Comparison of ENCODE assay signal across 24 cellular contexts in the genomic region with DNA sequence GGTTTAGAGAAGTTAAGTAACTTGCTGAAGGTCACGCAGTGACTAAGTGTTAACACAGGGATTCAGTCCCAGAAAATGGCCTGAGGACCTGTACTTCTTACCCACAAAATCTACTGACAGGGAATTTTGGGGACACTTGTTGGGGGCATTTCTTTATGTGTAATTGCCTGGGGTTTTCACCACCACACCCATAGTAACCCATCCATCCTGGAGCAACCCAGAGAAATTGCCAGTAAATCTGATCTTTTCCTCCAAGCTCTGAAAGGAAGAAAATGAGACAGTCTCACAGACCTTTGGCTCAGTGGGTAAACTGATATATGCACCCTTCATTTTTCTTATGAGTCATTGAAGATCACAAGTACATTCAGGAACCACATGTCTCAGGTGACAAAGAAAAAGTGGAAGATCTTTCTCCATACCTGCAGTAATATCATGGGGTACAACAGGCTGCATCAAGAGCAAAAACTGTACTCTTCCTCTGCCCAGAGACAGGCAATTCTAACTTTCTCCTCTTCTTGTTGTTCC.
DNase-seq lines count a peak whose midpoint lies in the region; ATAC-seq and TF ChIP-seq lines count a peak whose summit lies in the region.
"Had no signal": no experiment of that assay in that cellular context is flagged by ENCODE, and none has a peak within 500 bp of the region (broad histone marks: within the 10 kb centered on the region; RNA-seq: fewer than 3 reads in every experiment).

No MANE protein-coding gene starts in this region.

- no peak for DNase-seq in activated naive CD8-positive, alpha-beta T cell treated with anti-CD3 and anti-CD28 coated beads, Interleukin-2, amount 50 U/mL, for 24 hours
- no peak for DNase-seq in activated naive CD8-positive, alpha-beta T cell treated with anti-CD3 and anti-CD28 coated beads for 36 hours
- DNase-seq in M059J (ENCODE audit: low read depth) (peak; percentile 32), RKO (ENCODE audit: low spot score) (no peak), mucosa of descending colon (no peak), left ventricle myocardium inferior (no peak)
- DNase-seq: 8988T; ACHN; AML-193; BE2C; CD4-positive, alpha-beta T cell; CD8-positive, alpha-beta memory T cell; DMS 273 treated with DMSO at 0.1 percent for 48 hours; DMS79; EL; GDM1; GOT3; HFFc6 had no signal

- ATAC-seq in activated naive CD8-positive, alpha-beta T cell treated with anti-CD3 and anti-CD28 coated beads, Interleukin-2, amount 50 U/mL, for 24 hours: peak; percentile 15
- peak; percentile 19 for ATAC-seq in activated T-helper 17 cell treated with anti-CD3 and anti-CD28 coated beads, Interleukin-2, amount 50 U/mL, for 72 hours (replicated peaks)
- ATAC-seq in mucosa of descending colon: no peak
- ATAC-seq: A549, GM12878 had no signal

- H3K4me1 Mint-ChIP-seq in activated naive CD8-positive, alpha-beta T cell treated with anti-CD3 and anti-CD28 coated beads, Interleukin-2, amount 50 U/mL, for 24 hours: peaks cover 20% of the 10 kb centered on the region
- H3K4me1 Mint-ChIP-seq in activated naive CD8-positive, alpha-beta T cell treated with anti-CD3 and anti-CD28 coated beads for 36 hours: peaks cover 24% of the 10 kb centered on the region
- H3K4me1 Mint-ChIP-seq in activated T-helper 17 cell treated with anti-CD3 and anti-CD28 coated beads, Interleukin-2, amount 50 U/mL, for 72 hours: peaks cover 5% of the 10 kb centered on the region

- H3K27ac ChIP-seq in left ventricle myocardium inferior (replicated peaks): no peak overlapping the region
- H3K27ac ChIP-seq: A549; BLaER1 treated with 17β-estradiol and CSF1 and Interleukin-3, amounts not matched to agents 10 nM and 100 nM had no signal

- H3K36me3 ChIP-seq in mucosa of descending colon (ENCODE audit: low read depth) (no peaks in the 10 kb centered on the region), left ventricle myocardium inferior (no peaks in the 10 kb centered on the region)
- H3K36me3 ChIP-seq: BE2C; BLaER1 treated with 17β-estradiol and CSF1 and Interleukin-3, amounts not matched to agents 10 nM and 100 nM; HAP-1 had no signal

- H3K4me3 ChIP-seq in mucosa of descending colon (no peak overlapping the region), left ventricle myocardium inferior (no peak overlapping the region)
- H3K4me3 ChIP-seq: A549; BLaER1 treated with 17β-estradiol and CSF1 and Interleukin-3, amounts not matched to agents 10 nM and 100 nM; GM12878; HAP-1 had no signal

- H3K9me3 Mint-ChIP-seq in activated naive CD8-positive, alpha-beta T cell treated with anti-CD3 and anti-CD28 coated beads, Interleukin-2, amount 50 U/mL, for 24 hours: no peaks in the 10 kb centered on the region
- no peaks in the 10 kb centered on the region for H3K9me3 Mint-ChIP-seq in activated naive CD8-positive, alpha-beta T cell treated with anti-CD3 and anti-CD28 coated beads for 36 hours
- no peaks in the 10 kb centered on the region for H3K9me3 Mint-ChIP-seq in activated T-helper 17 cell treated with anti-CD3 and anti-CD28 coated beads, Interleukin-2, amount 50 U/mL, for 72 hours
- H3K9me3 Mint-ChIP-seq: CD4-positive, alpha-beta T cell; HFFc6 had no signal

- intact Hi-C loops in mucosa of descending colon (cut with DNase I, micrococcal nuclease): no loop called here
- intact Hi-C loops in left ventricle myocardium inferior (cut with micrococcal nuclease): no loop called here

- H3K27me3 ChIP-seq in left ventricle myocardium inferior (ENCODE audit: low read depth): peaks cover 92% of the 10 kb centered on the region

- H3K4me1 ChIP-seq in mucosa of descending colon (ENCODE audit: low read depth) (no peaks in the 10 kb centered on the region), left ventricle myocardium inferior (peaks cover 9% of the 10 kb centered on the region)
- H3K4me1 ChIP-seq: A549, BE2C had no signal

- H3K27me3 Mint-ChIP-seq in activated naive CD8-positive, alpha-beta T cell treated with anti-CD3 and anti-CD28 coated beads, Interleukin-2, amount 50 U/mL, for 24 hours: peaks cover 52% of the 10 kb centered on the region
- peaks cover 30% of the 10 kb centered on the region for H3K27me3 Mint-ChIP-seq in activated naive CD8-positive, alpha-beta T cell treated with anti-CD3 and anti-CD28 coated beads for 36 hours
- H3K27me3 Mint-ChIP-seq in activated T-helper 17 cell treated with anti-CD3 and anti-CD28 coated beads, Interleukin-2, amount 50 U/mL, for 72 hours: peaks cover 47% of the 10 kb centered on the region

- H3K9me3 ChIP-seq in mucosa of descending colon: no peaks in the 10 kb centered on the region
- no peaks in the 10 kb centered on the region for H3K9me3 ChIP-seq in left ventricle myocardium inferior (replicated peaks)
- H3K9me3 ChIP-seq: A549, BE2C, HAP-1 had no signal

- TF ChIP-seq CTCF in mucosa of descending colon (IDR thresholded peaks at IDR 0.05) (no peak), left ventricle myocardium inferior (IDR thresholded peaks at IDR 0.05; ENCODE audit: borderline replicate concordance) (no peak)

- H3K36me3 Mint-ChIP-seq in activated naive CD8-positive, alpha-beta T cell treated with anti-CD3 and anti-CD28 coated beads, Interleukin-2, amount 50 U/mL, for 24 hours (ENCODE audit: low read depth): peaks cover 1% of the 10 kb centered on the region
- no peaks in the 10 kb centered on the region for H3K36me3 Mint-ChIP-seq in activated naive CD8-positive, alpha-beta T cell treated with anti-CD3 and anti-CD28 coated beads for 36 hours
- no peaks in the 10 kb centered on the region for H3K36me3 Mint-ChIP-seq in activated T-helper 17 cell treated with anti-CD3 and anti-CD28 coated beads, Interleukin-2, amount 50 U/mL, for 72 hours (ENCODE audit: low read depth)

- H3K4me3 Mint-ChIP-seq in activated naive CD8-positive, alpha-beta T cell treated with anti-CD3 and anti-CD28 coated beads, Interleukin-2, amount 50 U/mL, for 24 hours: no peak overlapping the region
- no peak overlapping the region for H3K4me3 Mint-ChIP-seq in activated naive CD8-positive, alpha-beta T cell treated with anti-CD3 and anti-CD28 coated beads for 36 hours
- no peak overlapping the region for H3K4me3 Mint-ChIP-seq in activated T-helper 17 cell treated with anti-CD3 and anti-CD28 coated beads, Interleukin-2, amount 50 U/mL, for 72 hours
- H3K4me3 Mint-ChIP-seq: CD14-positive monocyte; CD4-positive, alpha-beta T cell; CD8-positive, alpha-beta memory T cell; HFFc6 had no signal

- H3K27ac Mint-ChIP-seq in activated naive CD8-positive, alpha-beta T cell treated with anti-CD3 and anti-CD28 coated beads, Interleukin-2, amount 50 U/mL, for 24 hours: no peak overlapping the region
- H3K27ac Mint-ChIP-seq in activated naive CD8-positive, alpha-beta T cell treated with anti-CD3 and anti-CD28 coated beads for 36 hours: no peak overlapping the region
- H3K27ac Mint-ChIP-seq in activated T-helper 17 cell treated with anti-CD3 and anti-CD28 coated beads, Interleukin-2, amount 50 U/mL, for 72 hours: no peak overlapping the region
- H3K27ac Mint-ChIP-seq: CD14-positive monocyte; CD4-positive, alpha-beta T cell; CD8-positive, alpha-beta memory T cell; HFFc6 had no signal
